In genomic region chrX:20654596-20655106, GRCh38 we compare ENCODE assay signal across 24 cellular contexts.
"Had no signal": no experiment of that assay in that cellular context is flagged by ENCODE, and none has a peak within 500 bp of the region (broad histone marks: within the 10 kb centered on the region; RNA-seq: fewer than 3 reads in every experiment).

No MANE protein-coding gene starts in this region.

- H2AFZ ChIP-seq: parathyroid adenoma had no signal

- H3K27me3 ChIP-seq: esophagus squamous epithelium, gastroesophageal sphincter, spleen, suprapubic skin, tibial artery had no signal

- ATAC-seq: activated CD8-positive, alpha-beta T cell treated with anti-CD3 and anti-CD28 coated beads for 36 hours; activated naive CD8-positive, alpha-beta T cell treated with anti-CD3 and anti-CD28 coated beads, Interleukin-2, amount 50 U/mL, for 24 hours; effector memory CD8-positive, alpha-beta T cell; gastroesophageal sphincter; naive thymus-derived CD4-positive, alpha-beta T cell; psoas muscle; right cardiac atrium; WTC11 had no signal

- H3K36me3 ChIP-seq: esophagus squamous epithelium, gastroesophageal sphincter, spleen, suprapubic skin, tibial artery had no signal

- H3K4me1 ChIP-seq: esophagus squamous epithelium, gastroesophageal sphincter, parathyroid adenoma, psoas muscle, spleen, suprapubic skin, tibial artery had no signal

- H3K9ac ChIP-seq: parathyroid adenoma had no signal

- H3K27ac ChIP-seq: coronary artery, dorsolateral prefrontal cortex, esophagus squamous epithelium, gastroesophageal sphincter, parathyroid adenoma, psoas muscle, spleen, suprapubic skin, tibial artery had no signal

- H3K9me3 ChIP-seq: esophagus squamous epithelium, gastroesophageal sphincter, psoas muscle, spleen, suprapubic skin, tibial artery had no signal

- DNase-seq: activated CD4-positive, alpha-beta T cell treated with anti-CD3 and anti-CD28 coated beads, Interleukin-2, amount 50 U/mL, for 1 hour; activated CD8-positive, alpha-beta T cell treated with anti-CD3 and anti-CD28 coated beads for 36 hours; activated naive CD8-positive, alpha-beta T cell treated with anti-CD3 and anti-CD28 coated beads, Interleukin-2, amount 50 U/mL, for 24 hours; activated T-cell treated with anti-CD3 and anti-CD28 coated beads, Interleukin-2, amount 50 U/mL, for 48 hours; anterior cingulate cortex; dorsolateral prefrontal cortex; effector memory CD8-positive, alpha-beta T cell; esophagus squamous epithelium; hippocampal formation; kidney; midbrain; naive thymus-derived CD4-positive, alpha-beta T cell; nucleus accumbens; psoas muscle; right cardiac atrium; spleen; stimulated activated naive CD4-positive, alpha-beta T cell; T-helper 2 cell; tibial artery had no signal

- H3K79me2 ChIP-seq: parathyroid adenoma had no signal

- H3K4me3 ChIP-seq: coronary artery, dorsolateral prefrontal cortex, esophagus squamous epithelium, gastroesophageal sphincter, psoas muscle, spleen, suprapubic skin, tibial artery had no signal
